6 cellular contexts compared by ENCODE assay signal in the genomic region with DNA sequence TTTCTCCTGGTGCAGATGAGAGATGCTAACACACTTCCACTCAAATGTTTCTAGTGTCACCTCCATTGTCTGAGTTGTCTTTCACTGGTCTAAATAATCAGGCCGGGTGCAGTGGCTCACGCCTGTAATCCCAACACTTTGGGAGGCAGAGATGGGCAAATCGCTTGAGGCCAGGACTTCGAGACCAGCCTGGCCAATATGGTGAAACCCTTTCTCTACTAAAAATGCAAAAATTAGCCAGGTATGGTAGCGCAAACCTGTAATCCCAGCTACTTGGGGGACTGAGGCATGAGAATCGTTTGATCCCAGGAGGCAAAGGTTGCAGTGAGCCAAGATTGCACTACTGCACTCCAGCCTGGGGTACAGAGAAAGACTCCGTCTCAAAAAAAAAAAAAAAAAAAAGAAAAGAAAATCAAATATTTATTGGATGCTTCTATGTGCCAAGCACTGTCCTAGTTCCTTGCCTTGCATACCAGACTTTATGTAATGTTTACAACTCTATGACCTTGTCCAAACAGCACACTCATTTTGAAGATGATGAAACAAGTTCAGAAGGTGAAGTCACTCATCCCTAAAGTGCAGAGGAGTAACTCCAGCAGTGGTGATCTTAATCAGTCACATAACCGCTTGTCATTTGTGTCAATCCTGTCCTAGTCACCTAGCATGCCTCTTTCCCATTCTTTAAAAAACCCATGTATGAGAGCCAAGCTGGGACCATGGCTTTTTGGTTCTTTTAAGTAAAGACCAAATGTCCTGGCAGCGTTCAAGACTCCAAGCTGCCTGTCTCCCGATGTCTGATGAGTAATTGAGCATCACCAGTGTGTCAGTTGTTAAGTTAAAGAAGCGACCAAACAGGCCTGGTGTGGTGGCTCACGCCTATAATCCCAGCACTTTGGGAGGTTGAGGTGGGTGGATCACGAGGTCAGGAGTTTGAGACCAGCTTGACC. TPM values are rescaled to one million over a fixed set of nuclear protein-coding genes. Genes with fewer than 3 reads are reported as not detected.
"Had no signal": no experiment of that assay in that cellular context is flagged by ENCODE, and none has a peak within 500 bp of the region (broad histone marks: within the 10 kb centered on the region; RNA-seq: fewer than 3 reads in every experiment).

No MANE protein-coding gene starts in this region.

RNA-seq across cellular contexts. Expression of a gene that starts 15.1 kb away (rescaled TPM):
- total RNA-seq: activated B cell treated with CpG ODN at 0.5 μM for 24 hours; activated CD4-positive, alpha-beta T cell treated with anti-CD3 and anti-CD28 coated beads, Interleukin-2, amount 10 ng/mL, durations not matched to agents 7 days and 5 days; epithelial cell of proximal tubule; mammary epithelial cell; mucosa of descending colon; naive thymus-derived CD8-positive, alpha-beta T cell had no signal

RNA-seq across cellular contexts. Expression of a gene that starts 46.9 kb away (rescaled TPM):
- total RNA-seq: activated B cell treated with CpG ODN at 0.5 μM for 24 hours; activated CD4-positive, alpha-beta T cell treated with anti-CD3 and anti-CD28 coated beads, Interleukin-2, amount 10 ng/mL, durations not matched to agents 7 days and 5 days; epithelial cell of proximal tubule; mammary epithelial cell; naive thymus-derived CD8-positive, alpha-beta T cell had no signal
